ENCODE assay signal across 8 cellular contexts in the genomic region with DNA sequence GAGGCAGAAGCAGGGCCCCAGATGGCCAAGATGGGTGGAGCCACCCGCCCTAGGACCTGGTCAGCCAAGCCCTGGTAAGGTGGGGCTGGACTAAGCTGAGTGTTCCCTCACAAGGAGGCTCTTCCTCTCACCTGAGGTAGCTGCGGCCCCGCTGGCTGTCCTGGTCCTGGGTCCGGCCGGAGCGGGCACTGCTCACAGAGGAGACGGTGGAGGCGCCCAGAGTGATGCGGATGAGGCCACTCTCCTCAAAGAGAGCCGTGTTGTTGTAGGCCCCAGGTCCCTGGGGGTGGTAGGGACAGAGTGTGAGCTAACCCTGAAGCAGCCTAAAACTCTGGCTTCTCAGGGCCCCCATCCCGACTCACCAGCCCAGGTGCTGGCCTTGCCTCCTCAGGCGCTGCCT. TPM values are rescaled to one million over a fixed set of nuclear protein-coding genes. Genes with fewer than 3 reads are reported as not detected.
"Had no signal": no experiment of that assay in that cellular context is flagged by ENCODE, and none has a peak within 500 bp of the region (broad histone marks: within the 10 kb centered on the region; RNA-seq: fewer than 3 reads in every experiment).

No MANE protein-coding gene starts in this region.

- H3K4me3 ChIP-seq: K562 had no signal

- H3K4me1 Mint-ChIP-seq: IgD-negative memory B cell had no signal

- H3K4me3 Mint-ChIP-seq: IgD-negative memory B cell had no signal

- ATAC-seq: HepG2, K562 had no signal

- H3K9me3 Mint-ChIP-seq: IgD-negative memory B cell had no signal

- H3K27ac ChIP-seq: HL-60 had no signal

- H3K36me3 Mint-ChIP-seq: IgD-negative memory B cell had no signal

- H3K27ac Mint-ChIP-seq: IgD-negative memory B cell had no signal

- DNase-seq: IMR-90, KBM-7 had no signal

RNA-seq across cellular contexts. Expression of a gene that starts 21.0 kb away (rescaled TPM):
- total RNA-seq: HT-29, HT1080, IMR-90, K562 had no signal
- polyA plus RNA-seq: IgD-negative memory B cell, K562 had no signal
